Comparison of ENCODE assay signal across 8 cellular contexts in genomic region chr3:51681453-51681852, GRCh38. TPM values are rescaled to one million over a fixed set of nuclear protein-coding genes. Genes with fewer than 3 reads are reported as not detected.
DNase-seq lines count a peak whose midpoint lies in the region; ATAC-seq and TF ChIP-seq lines count a peak whose summit lies in the region.

No MANE protein-coding gene starts in this region.

- peak; percentile 29 for DNase-seq in stimulated activated CD4-positive, alpha-beta T cell treated with anti-CD3 and anti-CD28 coated beads, Interleukin-12 subunit alpha, Interleukin-12 subunit beta, amount 100 ng/mL, for 4 hours
- DNase-seq in stimulated activated CD4-positive, alpha-beta T cell treated with anti-CD3 and anti-CD28 coated beads, Interleukin-1b, Interleukin-23, amount 100 ng/mL, for 48 hours, result no peak
- peak; percentile 30 for DNase-seq in activated CD4-positive, alpha-beta T cell treated with anti-CD3 and anti-CD28 coated beads, Interleukin-2, amount 50 U/mL, for 1 hour
- peak in 1 of 2 donors; percentile 60 for DNase-seq in foreskin keratinocyte
- peak; percentile 17 to 37 for DNase-seq in stimulated activated CD8-positive, alpha-beta memory T cell treated with anti-CD3 and anti-CD28 coated beads, Interleukin-15, amount 100 ng/mL, for 4 hours (ENCODE audit: low read depth in 2 of 2)
- no peak for DNase-seq in DMS 273 (lab: John Stamatoyannopoulos, UW; ENCODE audit: unreplicated experiment)
- no peak for DNase-seq in DMS153 (lab: John Stamatoyannopoulos, UW)

- ATAC-seq in foreskin keratinocyte (peak; percentile 49), GM21723 (IDR thresholded peaks at IDR 0.05; ENCODE audit: unreplicated experiment) (no peak)

- TF ChIP-seq CTCF in foreskin keratinocyte (conservative IDR thresholded peaks at IDR 0.05), result no peak

- H3K27ac ChIP-seq in foreskin keratinocyte, result no peak overlapping the region

- no peaks in the 10 kb centered on the region for H3K27me3 ChIP-seq in foreskin keratinocyte

- H3K4me1 ChIP-seq in foreskin keratinocyte, result peaks cover 13% of the 10 kb centered on the region

RNA-seq across cellular contexts. Expression of gene TEX264, which starts 10.4 kb away (rescaled TPM):
- 54.9 and 57.3 TPM in 2 replicates for total RNA-seq in foreskin keratinocyte
- 77.2 and 82.3 TPM in 2 replicates for polyA plus RNA-seq in foreskin keratinocyte

RNA-seq across cellular contexts. Expression of gene GRM2, which starts 25.4 kb away (rescaled TPM):
- total RNA-seq in foreskin keratinocyte, result not detected in 2 replicates
- 0.04 TPM in 2 replicates for polyA plus RNA-seq in foreskin keratinocyte

Comparison
In these comparisons a context has a peak if more than half of its experiments do, and no peak if none do; other contexts are left out.
1. DNase-seq: peak in stimulated activated CD4-positive, alpha-beta T cell treated with anti-CD3 and anti-CD28 coated beads, Interleukin-12 subunit alpha, Interleukin-12 subunit beta, amount 100 ng/mL, for 4 hours (single experiment), activated CD4-positive, alpha-beta T cell treated with anti-CD3 and anti-CD28 coated beads, Interleukin-2, amount 50 U/mL, for 1 hour (single experiment) and stimulated activated CD8-positive, alpha-beta memory T cell treated with anti-CD3 and anti-CD28 coated beads, Interleukin-15, amount 100 ng/mL, for 4 hours (2 of 2); none in stimulated activated CD4-positive, alpha-beta T cell treated with anti-CD3 and anti-CD28 coated beads, Interleukin-1b, Interleukin-23, amount 100 ng/mL, for 48 hours (single experiment), DMS 273 (single experiment) and DMS153 (single experiment).